In genomic region chr15:83067638-83067962, GRCh38 we compare ENCODE assay signal across 8 cellular contexts. TPM values are rescaled to one million over a fixed set of nuclear protein-coding genes. Genes with fewer than 3 reads are reported as not detected.
DNase-seq lines count a peak whose midpoint lies in the region; ATAC-seq lines count a peak whose summit lies in the region.

No MANE protein-coding gene starts in this region.

- ATAC-seq in naive thymus-derived CD4-positive, alpha-beta T cell = no peak
- no peak for ATAC-seq in GM21619 (IDR thresholded peaks at IDR 0.05; ENCODE audit: unreplicated experiment)

- peaks cover 0 to 15% (median 4%) of the 10 kb centered on the region in 5 donors for H3K36me3 Mint-ChIP-seq in naive thymus-derived CD4-positive, alpha-beta T cell

- H3K4me1 ChIP-seq in ACC112 (ENCODE audit: control insufficient read depth, insufficient read depth, low read length, unreplicated experiment) = peaks cover 36% of the 10 kb centered on the region
- H3K4me1 ChIP-seq in naive thymus-derived CD4-positive, alpha-beta T cell (ENCODE audit: control insufficient read depth in 2 of 2, insufficient read depth in 2 of 2, low read length in 2 of 2) = peaks cover 27 to 30% of the 10 kb centered on the region in 2 donors

- peak overlapping the region in 7 of 10 donors; percentile 60 to 84 (median 81) for H3K4me3 Mint-ChIP-seq in naive thymus-derived CD4-positive, alpha-beta T cell

- H3K9me3 Mint-ChIP-seq in naive thymus-derived CD4-positive, alpha-beta T cell = peaks cover 0 to 14% (median 2%) of the 10 kb centered on the region in 11 donors

- peak overlapping the region; percentile 38 for H3K27ac ChIP-seq in ACC112 (ENCODE audit: low read depth, low read length)
- peak overlapping the region; percentile 90 for H3K27ac ChIP-seq in KOPT-K1 (ENCODE audit: low read depth, low read length, poor library complexity, severe bottlenecking)
- peak overlapping the region; percentile 82 for H3K27ac ChIP-seq in cingulate gyrus (ENCODE audit: low read depth, low read length)
- H3K27ac ChIP-seq in naive thymus-derived CD4-positive, alpha-beta T cell (ENCODE audit: low read depth, low read length) = peak overlapping the region; percentile 84

- POLR2A ChIA-PET in naive thymus-derived CD4-positive, alpha-beta T cell (lab: Charles Lee) = interaction anchor here (0.8 to 1.8 kb wide), 5 partner anchors 10 to 82 kb away, joined by 3 to 11 read pairs (median 4); partner anchors contain the start of gene C15orf40

- H3K4me3 ChIP-seq in ACC112 (ENCODE audit: low read depth, low read length) = peak overlapping the region; percentile 87
- H3K4me3 ChIP-seq in naive thymus-derived CD4-positive, alpha-beta T cell (ENCODE audit: low read length) = peak overlapping the region; percentile 87

- H3K27me3 ChIP-seq in ACC112 (ENCODE audit: insufficient read depth, low read length) = no peaks in the 10 kb centered on the region
- H3K27me3 ChIP-seq in naive thymus-derived CD4-positive, alpha-beta T cell (ENCODE audit: control insufficient read depth in 2 of 2, insufficient read depth in 2 of 2, low read length in 2 of 2) = no peaks in the 10 kb centered on the region

- peaks cover 5% of the 10 kb centered on the region for H3K9me3 ChIP-seq in KOPT-K1 (ENCODE audit: insufficient read depth, low read length, poor library complexity, severe bottlenecking)
- no peaks in the 10 kb centered on the region for H3K9me3 ChIP-seq in naive thymus-derived CD4-positive, alpha-beta T cell (ENCODE audit: control insufficient read depth in 2 of 3, low read length in 3 of 3)

- peak overlapping the region; percentile 40 to 91 (median 79) for H3K27ac Mint-ChIP-seq in naive thymus-derived CD4-positive, alpha-beta T cell

- intact Hi-C loops in naive thymus-derived CD4-positive, alpha-beta T cell (cut with micrococcal nuclease) = loop anchor here (1.0 to 5.0 kb wide), 10 partner anchors 41 to 1020 kb away; partner anchors contain the start of genes HDGFL3 (in 2 of the 2), C15orf40 (in 1 of the 2), MEX3B (in 1 of the 2) and RPS17 (in 1 of the 2)

- no peak for DNase-seq in naive thymus-derived CD4-positive, alpha-beta T cell
- no peak for DNase-seq in stimulated activated naive CD4-positive, alpha-beta T cell treated with Interleukin-2 at 50 U/mL for 16 hours (lab: John Stamatoyannopoulos, UW)
- DNase-seq in RKO (ENCODE audit: low spot score) (no peak), NCI-H1694 treated with DMSO at 0.1 percent for 48 hours (lab: John Stamatoyannopoulos, UW) (no peak)

- peaks cover 1% of the 10 kb centered on the region; the same call in 1 of the 2 replicates for H3K36me3 ChIP-seq in ACC112 (ENCODE audit: insufficient read depth, low read length)
- peaks cover 16% of the 10 kb centered on the region for H3K36me3 ChIP-seq in KOPT-K1 (ENCODE audit: insufficient read depth, low read length)
- H3K36me3 ChIP-seq in naive thymus-derived CD4-positive, alpha-beta T cell (ENCODE audit: control insufficient read depth in 2 of 3, insufficient read depth in 3 of 3, low read length in 3 of 3) = no peaks in the 10 kb centered on the region

- H3K79me2 ChIP-seq in ACC112 (ENCODE audit: control insufficient read depth, insufficient read depth, low read length, unreplicated experiment) = peaks cover 41% of the 10 kb centered on the region

- CTCF ChIA-PET in naive thymus-derived CD4-positive, alpha-beta T cell (lab: Charles Lee) = no interaction called here

- H2AFZ ChIP-seq in ACC112 (ENCODE audit: low read length, unreplicated experiment) = peak overlapping the region; percentile 81

- peaks cover 8 to 18% (median 11%) of the 10 kb centered on the region in 7 donors for H3K4me1 Mint-ChIP-seq in naive thymus-derived CD4-positive, alpha-beta T cell

- H3K27me3 Mint-ChIP-seq in naive thymus-derived CD4-positive, alpha-beta T cell = peaks cover 0 to 6% (median 0%) of the 10 kb centered on the region in 5 donors

RNA-seq across cellular contexts. Expression of gene BTBD1, which starts 0.5 kb away (rescaled TPM):
- total RNA-seq in naive thymus-derived CD4-positive, alpha-beta T cell = 10 to 100 TPM; 35.0 to 57.6 (median 36.4) TPM
- polyA plus RNA-seq in naive thymus-derived CD4-positive, alpha-beta T cell = 10 to 100 TPM; 39.9 to 45.1 TPM

RNA-seq across cellular contexts. Expression of gene TM6SF1, which starts 39.8 kb away (rescaled TPM):
- total RNA-seq in naive thymus-derived CD4-positive, alpha-beta T cell = 10 to 100 TPM in 1 of 5 experiments, 1 to 10 TPM in 2, under 1 TPM in 2; 0.41 to 10.1 (median 1.3) TPM
- under 1 TPM in 1 of 2 donors, not detected in 1; 0.33 TPM for polyA plus RNA-seq in naive thymus-derived CD4-positive, alpha-beta T cell

RNA-seq across cellular contexts. Expression of gene C15orf40, which starts 56.2 kb away (rescaled TPM):
- total RNA-seq in naive thymus-derived CD4-positive, alpha-beta T cell = 10 to 100 TPM; 12.1 to 47.2 (median 28.9) TPM
- polyA plus RNA-seq in naive thymus-derived CD4-positive, alpha-beta T cell = 10 to 100 TPM; 46.1 to 82.3 TPM

Comparison
In these comparisons a context has a peak if more than half of its experiments do, and no peak if none do; other contexts are left out.
1. H3K27ac ChIP-seq: peak in every context shown above with its lines; median percentile 90 in KOPT-K1; 84 in naive thymus-derived CD4-positive, alpha-beta T cell; 82 in cingulate gyrus; 38 in ACC112.